In the genomic region with DNA sequence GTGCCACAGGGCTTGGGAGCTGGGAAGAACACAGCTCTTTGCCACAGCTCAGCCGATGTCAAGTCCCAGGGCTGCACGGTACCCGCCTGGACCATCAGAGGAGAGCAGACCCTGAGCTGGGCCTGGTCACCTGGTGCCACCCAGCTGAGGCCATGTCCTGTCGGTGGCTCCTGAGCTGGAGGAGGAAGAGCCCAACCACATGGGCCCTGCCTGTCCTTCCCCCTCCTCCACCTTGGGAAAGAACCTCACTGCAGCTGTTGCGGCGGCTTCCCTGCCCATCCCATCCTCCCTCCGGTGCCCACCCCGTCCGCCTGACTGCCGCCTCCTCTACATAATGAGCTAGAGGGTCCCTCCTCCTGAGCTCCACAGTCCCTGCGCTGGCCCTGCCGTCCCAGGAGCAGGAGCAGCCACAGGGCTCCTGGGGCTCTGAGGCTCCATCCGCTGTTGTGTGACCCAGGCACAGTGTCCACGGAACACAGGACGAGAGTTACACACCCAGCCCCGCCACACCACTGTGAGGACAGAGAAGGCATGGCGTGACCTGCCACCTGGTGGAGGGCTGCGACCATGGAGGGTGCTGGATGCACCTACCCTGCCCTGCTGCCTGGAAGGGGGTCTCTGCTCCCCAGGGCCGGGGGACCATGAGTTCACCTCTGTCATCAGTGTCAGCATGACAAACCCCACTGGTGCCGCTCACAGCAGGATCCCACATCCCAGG, we compare ENCODE assay signal across 8 cellular contexts. TPM values are rescaled to one million over a fixed set of nuclear protein-coding genes. Genes with fewer than 3 reads are reported as not detected.
DNase-seq lines count a peak whose midpoint lies in the region; ATAC-seq and TF ChIP-seq lines count a peak whose summit lies in the region.

No MANE protein-coding gene starts in this region.

- TF ChIP-seq EP300 in transverse colon (IDR thresholded peaks at IDR 0.05; ENCODE audit: low read depth), result no peak

- no peaks in the 10 kb centered on the region for H3K9me3 ChIP-seq in lower lobe of right lung
- no peaks in the 10 kb centered on the region for H3K9me3 ChIP-seq in transverse colon

- DNase-seq in AG08395 (ENCODE audit: low spot score), result peak; percentile 66
- DNase-seq in GM13977 (ENCODE audit: low spot score), result peak; percentile 87
- DNase-seq in SW480 (ENCODE audit: low spot score), result peak; percentile 24
- DNase-seq in cardiac fibroblast (ENCODE audit: low read depth in 2 of 2), result peak in 1 of 2 donors; percentile 40
- peak; percentile 51 for DNase-seq in lower lobe of right lung
- DNase-seq in transverse colon, result peak; percentile 50
- DNase-seq in occipital lobe (lab: John Stamatoyannopoulos, UW), result no peak

- H3K27me3 ChIP-seq in lower lobe of right lung (ENCODE audit: low read depth), result peaks cover 20% of the 10 kb centered on the region
- peaks cover 31% of the 10 kb centered on the region for H3K27me3 ChIP-seq in transverse colon

- intact Hi-C loops in lower lobe of right lung (cut with DNase I), result no loop called here
- intact Hi-C loops in transverse colon (cut with DNase I; ENCODE audit: low total_unique reads), result loop anchor here (10.0 kb wide), 1 partner anchor 205 kb away; no protein-coding TSS in a partner anchor

- TF ChIP-seq POLR2A in transverse colon (IDR thresholded peaks at IDR 0.05), result no peak

- H3K4me1 ChIP-seq in lower lobe of right lung (peaks cover 18% of the 10 kb centered on the region), transverse colon (peaks cover 0 to 32% (median 14%) of the 10 kb centered on the region in 4 donors)

- in situ Hi-C loops in GM13977 (cut with MboI; ENCODE audit: low pct_unique_long_range_greater_than_20kb, low sequenced_read_pairs, unreplicated experiment) (loop anchor here (5.0 to 25.0 kb wide), 2 partner anchors 408 to 543 kb away; no protein-coding TSS in a partner anchor), transverse colon (cut with MboI; ENCODE audit: low pct_ligation_motif_present in 1 of 4, low pct_unique_long_range_greater_than_20kb in 1 of 4, low sequenced_read_pairs in 3 of 4) (loop anchor here in 2 of 4 donors (10.0 kb wide), 2 partner anchors 105 to 545 kb away; no protein-coding TSS in a partner anchor)

- H3K4me3 ChIP-seq in cardiac fibroblast (replicated peaks in 1 of 2; ENCODE audit: low read depth in 2 of 2, low read length in 2 of 2) (no peak overlapping the region), lower lobe of right lung (no peak overlapping the region), transverse colon (no peak overlapping the region)

- H3K36me3 ChIP-seq in lower lobe of right lung, result peaks cover 6% of the 10 kb centered on the region
- H3K36me3 ChIP-seq in transverse colon, result no peaks in the 10 kb centered on the region

- peak; percentile 62 for TF ChIP-seq CTCF in GM13977 (IDR thresholded peaks at IDR 0.05; ENCODE audit: extremely low read depth, insufficient read depth, missing control alignments)
- peak; percentile 58 for TF ChIP-seq CTCF in cardiac fibroblast (IDR thresholded peaks at IDR 0.05; ENCODE audit: low read depth, low read length)
- no peak for TF ChIP-seq CTCF in lower lobe of right lung (IDR thresholded peaks at IDR 0.05)
- TF ChIP-seq CTCF in transverse colon (IDR thresholded peaks at IDR 0.05), result peak; percentile 35 to 60 (median 46)

- ATAC-seq in lower lobe of right lung (peak; percentile 29 to 33), GM21367 (IDR thresholded peaks at IDR 0.05; ENCODE audit: unreplicated experiment) (no peak)

- H3K27ac ChIP-seq in lower lobe of right lung, result no peak overlapping the region
- no peak overlapping the region for H3K27ac ChIP-seq in transverse colon

- 46% methylated on average over 20 of the region's 20 CpGs; no CpG with 5 or more reads in 1 of the 2 donors for WGBS in transverse colon (ENCODE audit: low coverage in 1 of 2), 2 donors

RNA-seq across cellular contexts. Expression of gene CHMP6, which starts 21.4 kb away (rescaled TPM):
- total RNA-seq in lower lobe of right lung (28.8 TPM), transverse colon (100 to 1,000 TPM in 1 of 4 donors, 10 to 100 TPM in 3; 38.6 to 107 (median 41.7) TPM), occipital lobe (11.7 TPM)
